Comparison of ENCODE assay signal across 11 cellular contexts in the genomic region with DNA sequence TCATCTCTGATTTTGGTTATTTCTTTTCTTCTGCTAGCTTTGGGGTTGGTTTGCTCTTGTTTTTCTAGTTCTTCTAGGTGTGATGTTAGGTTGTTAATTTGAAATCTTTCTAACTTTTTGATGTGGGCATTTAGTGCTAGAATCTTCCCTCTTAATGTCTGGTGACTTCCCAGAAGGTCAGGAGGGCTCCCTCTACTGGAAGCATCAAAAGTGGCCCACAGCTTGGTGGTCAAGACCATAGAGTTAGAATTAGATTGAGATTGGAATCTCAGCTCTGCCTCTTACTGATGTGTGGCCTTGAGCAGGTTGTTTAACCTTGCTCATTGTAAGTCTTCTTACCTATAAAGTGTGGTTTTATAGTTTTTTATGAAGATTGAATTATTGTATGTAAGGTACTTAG.
DNase-seq lines count a peak whose midpoint lies in the region; ATAC-seq, FAIRE-seq and TF ChIP-seq lines count a peak whose summit lies in the region.
"Had no signal": no experiment of that assay in that cellular context is flagged by ENCODE, and none has a peak within 500 bp of the region (broad histone marks: within the 10 kb centered on the region; RNA-seq: fewer than 3 reads in every experiment).

No MANE protein-coding gene starts in this region.

- H3K4me3 ChIP-seq in Loucy (ENCODE audit: low read length, poor library complexity, severe bottlenecking) (no peak overlapping the region), choroid plexus epithelial cell (ENCODE audit: low read depth, low read length) (no peak overlapping the region), osteoblast (ENCODE audit: insufficient read depth, low read length) (no peak overlapping the region)
- H3K4me3 ChIP-seq: BLaER1 had no signal

- H3K9me3 ChIP-seq in Loucy (ENCODE audit: insufficient read depth, low read depth, low read length) (no peaks in the 10 kb centered on the region; the same call in 1 of the 2 replicates), osteoblast (ENCODE audit: low read depth, low read length) (peaks cover 3% of the 10 kb centered on the region)

- H3K27ac ChIP-seq in osteoblast (ENCODE audit: low read depth, low read length): no peak overlapping the region
- H3K27ac ChIP-seq: BLaER1 had no signal

- no peaks in the 10 kb centered on the region for H4K20me1 ChIP-seq in Loucy (ENCODE audit: insufficient read depth, low read length, poor library complexity, severe bottlenecking)
- H4K20me1 ChIP-seq in osteoblast (ENCODE audit: insufficient read depth, low read length): no peaks in the 10 kb centered on the region
- H4K20me1 ChIP-seq: BLaER1 had no signal

- DNase-seq in SKM-1 treated with dmso at 0.1 percent for 144 hours (lab: John Stamatoyannopoulos, UW; ENCODE audit: unreplicated experiment) (peak; percentile 2), SKM-1 (lab: John Stamatoyannopoulos, UW; ENCODE audit: unreplicated experiment) (no peak), choroid plexus epithelial cell (ENCODE audit: low read depth) (peak; percentile 35), osteoblast (ENCODE audit: insufficient read length, low spot score, missing footprints) (no peak), NCI-H1105 (lab: John Stamatoyannopoulos, UW) (no peak), D721Med (ENCODE audit: insufficient read length, low spot score) (no peak)
- DNase-seq: activated T-cell treated with anti-CD3 and anti-CD28 coated beads, Interleukin-2, amount 50 U/mL, for 24 hours had no signal

- H3F3A ChIP-seq in Loucy (ENCODE audit: low read depth): no peaks in the 10 kb centered on the region

- H3K4me1 ChIP-seq in Loucy (ENCODE audit: insufficient read depth, low read length, poor library complexity, severe bottlenecking): peaks cover 8% of the 10 kb centered on the region
- H3K4me1 ChIP-seq in osteoblast (ENCODE audit: insufficient read depth, low read length): peaks cover 14% of the 10 kb centered on the region
- H3K4me1 ChIP-seq: BLaER1 had no signal

- H3K79me2 ChIP-seq in Loucy (ENCODE audit: insufficient read depth, low read length): no peaks in the 10 kb centered on the region
- no peaks in the 10 kb centered on the region for H3K79me2 ChIP-seq in osteoblast (ENCODE audit: insufficient read depth, low read length)

- no peak for FAIRE-seq in D721Med (lab: Jason Lieb, UNC)

- H3K9me2 ChIP-seq in Loucy (replicated peaks; ENCODE audit: low read depth, low read length): no peaks in the 10 kb centered on the region

- H3K27me3 ChIP-seq in Loucy (ENCODE audit: insufficient read depth, low read length, poor library complexity, severe bottlenecking) (no peaks in the 10 kb centered on the region), osteoblast (ENCODE audit: insufficient read depth, low read length) (no peaks in the 10 kb centered on the region)
- H3K27me3 ChIP-seq: BLaER1 had no signal

- H3K36me3 ChIP-seq in Loucy (ENCODE audit: insufficient read depth, low read length) (no peaks in the 10 kb centered on the region), osteoblast (ENCODE audit: insufficient read depth, low read length) (no peaks in the 10 kb centered on the region)
- H3K36me3 ChIP-seq: BLaER1 had no signal

- no peak overlapping the region for H3K4me2 ChIP-seq in Loucy (ENCODE audit: low read depth, low read length, poor library complexity, severe bottlenecking)
- no peak overlapping the region for H3K4me2 ChIP-seq in osteoblast (ENCODE audit: insufficient read depth, low read length)
- H3K4me2 ChIP-seq: BLaER1 had no signal

- peak; percentile 63 for TF ChIP-seq CTCF in Loucy (conservative IDR thresholded peaks at IDR 0.05; ENCODE audit: low read length)
- TF ChIP-seq CTCF in choroid plexus epithelial cell (conservative IDR thresholded peaks at IDR 0.05; ENCODE audit: low read depth, low read length): peak; percentile 56
- peak; percentile 51 for TF ChIP-seq CTCF in osteoblast (IDR thresholded peaks at IDR 0.05; ENCODE audit: extremely low read depth, low read depth, low read length)
- TF ChIP-seq CTCF in D721Med (IDR thresholded peaks at IDR 0.05; ENCODE audit: insufficient read depth, missing control alignments): no peak

- no peak for ATAC-seq in HG03095 (IDR thresholded peaks at IDR 0.05; ENCODE audit: unreplicated experiment)
- ATAC-seq: Right ventricle myocardium inferior had no signal

- no peak overlapping the region for H3K9ac ChIP-seq in Loucy (ENCODE audit: low read depth, low read length, poor library complexity, severe bottlenecking)
- H3K9ac ChIP-seq: BLaER1 had no signal

- H2AFZ ChIP-seq in Loucy (ENCODE audit: low read length): no peak overlapping the region
- H2AFZ ChIP-seq in osteoblast (ENCODE audit: low read length): no peak overlapping the region

Comparison
In these comparisons a context has a peak if more than half of its experiments do, and no peak if none do; other contexts are left out.
1. DNase-seq: peak in SKM-1 treated with dmso at 0.1 percent for 144 hours (single experiment) and choroid plexus epithelial cell (single experiment); none in SKM-1 (single experiment), osteoblast (single experiment), NCI-H1105 (single experiment) and D721Med (single experiment).